4 cellular contexts compared by ENCODE assay signal in genomic region chr1:200053091-200053490, GRCh38.
"Had no signal": no experiment of that assay in that cellular context is flagged by ENCODE, and none has a peak within 500 bp of the region (broad histone marks: within the 10 kb centered on the region; RNA-seq: fewer than 3 reads in every experiment).

No MANE protein-coding gene starts in this region.

- H3K4me3 ChIP-seq: GM23338 had no signal

- DNase-seq: H9, HCEC 1CT had no signal

- ATAC-seq: HepG2 had no signal
